21 cellular contexts compared by ENCODE assay signal in genomic region chr4:45944000-45944399, GRCh38.
A peak's percentile ranks its signal among the peaks of the same experiment; 100 is the strongest.
DNase-seq lines count a peak whose midpoint lies in the region; ATAC-seq and TF ChIP-seq lines count a peak whose summit lies in the region.
"Had no signal": no experiment of that assay in that cellular context is flagged by ENCODE, and none has a peak within 500 bp of the region (broad histone marks: within the 10 kb centered on the region; RNA-seq: fewer than 3 reads in every experiment).

No MANE protein-coding gene starts in this region.

- H3K9me3 ChIP-seq in mammary epithelial cell (replicated peaks; ENCODE audit: insufficient read depth, low read length) (no peaks in the 10 kb centered on the region), neural progenitor cell (ENCODE audit: low read depth) (no peaks in the 10 kb centered on the region), left ventricle myocardium inferior (replicated peaks) (no peaks in the 10 kb centered on the region)
- H3K9me3 ChIP-seq: adrenal gland had no signal

- no peaks in the 10 kb centered on the region for H3K27me3 Mint-ChIP-seq in MCF 10A (ENCODE audit: insufficient read depth, unreplicated experiment)
- H3K27me3 Mint-ChIP-seq in WTC11 (ENCODE audit: low read depth): no peaks in the 10 kb centered on the region
- no peaks in the 10 kb centered on the region for H3K27me3 Mint-ChIP-seq in neural progenitor cell (ENCODE audit: insufficient read depth, low read depth)

- H3K4me1 ChIP-seq in mammary epithelial cell (ENCODE audit: insufficient read depth, low read length) (no peaks in the 10 kb centered on the region), neural progenitor cell (no peaks in the 10 kb centered on the region), left ventricle myocardium inferior (no peaks in the 10 kb centered on the region)
- H3K4me1 ChIP-seq: adrenal gland had no signal

- H4K20me1 ChIP-seq in mammary epithelial cell (ENCODE audit: insufficient read depth, low read length) (no peaks in the 10 kb centered on the region), neural progenitor cell (ENCODE audit: low read depth) (no peaks in the 10 kb centered on the region)

- POLR2A ChIA-PET in MCF 10A (lab: Yijun Ruan, JAX) (no interaction called here), WTC11 (lab: Charles Lee) (no interaction called here)

- peak; percentile 61; the same call in 1 of the 2 replicates for ATAC-seq in WTC11
- ATAC-seq: activated CD4-positive, CD25-positive, alpha-beta regulatory T cell treated with anti-CD3 and anti-CD28 coated beads, Interleukin-2, amount 50 U/mL, for 24 hours; natural killer cell had no signal

- no peak overlapping the region for H3K27ac ChIP-seq in mammary epithelial cell (ENCODE audit: insufficient read depth, low read depth, low read length)
- no peak overlapping the region for H3K27ac ChIP-seq in neural progenitor cell
- no peak overlapping the region for H3K27ac ChIP-seq in left ventricle myocardium inferior (replicated peaks)
- H3K27ac ChIP-seq: adrenal gland had no signal

- CTCF ChIA-PET in mammary epithelial cell (lab: Charles Lee; ENCODE audit: low non-redundant PET): no interaction called here
- CTCF ChIA-PET in MCF 10A (lab: Yijun Ruan, JAX): interaction anchor here (0.6 kb wide), 2 partner anchors 325 to 1141 kb away, joined by 3 read pairs; no protein-coding TSS in a partner anchor
- CTCF ChIA-PET in WTC11 (lab: Charles Lee): interaction anchor here (1.1 to 1.5 kb wide), 2 partner anchors 330 to 704 kb away, joined by 4 to 8 read pairs; no protein-coding TSS in a partner anchor

- in situ Hi-C loops in mammary epithelial cell (cut with MboI; ENCODE audit: low sequenced_read_pairs in 2 of 2): no loop called here

- H3K4me3 ChIP-seq in mammary epithelial cell (replicated peaks in 1 of 3; ENCODE audit: insufficient read depth in 1 of 3, low read depth in 2 of 3, low read length in 3 of 3) (no peak overlapping the region), neural progenitor cell (no peak overlapping the region), left ventricle myocardium inferior (no peak overlapping the region)
- H3K4me3 ChIP-seq: adrenal gland, smooth muscle cell had no signal

- no peak overlapping the region for H3K4me3 Mint-ChIP-seq in MCF 10A (ENCODE audit: unreplicated experiment)
- H3K4me3 Mint-ChIP-seq in WTC11: no peak overlapping the region
- no peak overlapping the region for H3K4me3 Mint-ChIP-seq in neural progenitor cell
- H3K4me3 Mint-ChIP-seq: natural killer cell had no signal

- H2AFZ ChIP-seq in mammary epithelial cell (ENCODE audit: low read depth, low read length) (no peak overlapping the region), neural progenitor cell (replicated peaks) (no peak overlapping the region)

- BruUV-seq in mammary epithelial cell (replicated peaks; lab: Mats Ljungman, UMichigan): no TSS peak
- no TSS peak for BruUV-seq in MCF 10A (replicated peaks; lab: Mats Ljungman, UMichigan)

- no peaks in the 10 kb centered on the region for H3K79me2 ChIP-seq in mammary epithelial cell (ENCODE audit: insufficient read depth, low read length)
- H3K79me2 ChIP-seq in neural progenitor cell (ENCODE audit: low read depth): no peaks in the 10 kb centered on the region

- H3K27me3 ChIP-seq in mammary epithelial cell (ENCODE audit: insufficient read depth, low read length): no peaks in the 10 kb centered on the region
- no peaks in the 10 kb centered on the region for H3K27me3 ChIP-seq in neural progenitor cell
- H3K27me3 ChIP-seq in left ventricle myocardium inferior (ENCODE audit: low read depth): no peaks in the 10 kb centered on the region
- H3K27me3 ChIP-seq: adrenal gland had no signal

- H3K4me1 Mint-ChIP-seq in MCF 10A (ENCODE audit: insufficient read depth, unreplicated experiment): no peaks in the 10 kb centered on the region
- H3K4me1 Mint-ChIP-seq in WTC11: no peaks in the 10 kb centered on the region
- no peaks in the 10 kb centered on the region for H3K4me1 Mint-ChIP-seq in neural progenitor cell
- H3K4me1 Mint-ChIP-seq: natural killer cell had no signal

- TF ChIP-seq CTCF in mammary epithelial cell (conservative IDR thresholded peaks at IDR 0.05 in 1 of 2, IDR thresholded peaks at IDR 0.05 in 1 of 2; ENCODE audit: extremely low read depth in 1 of 2, insufficient read depth in 1 of 2, low read depth in 1 of 2, low read length in 2 of 2): peak in 1 of 2 donors; percentile 27
- no peak for TF ChIP-seq CTCF in MCF 10A (IDR thresholded peaks at IDR 0.05; ENCODE audit: unreplicated experiment)
- TF ChIP-seq CTCF in LNCAP (IDR thresholded peaks at IDR 0.05): peak; percentile 39; the same call in 1 of the 2 replicates
- TF ChIP-seq CTCF in WTC11 (IDR thresholded peaks at IDR 0.05): 0 out of 2 replicates have a peak, but pooled peaks have one; percentile 11
- no peak for TF ChIP-seq CTCF in neural progenitor cell (IDR thresholded peaks at IDR 0.05)
- no peak for TF ChIP-seq CTCF in left ventricle myocardium inferior (IDR thresholded peaks at IDR 0.05; ENCODE audit: borderline replicate concordance)

- H3K36me3 Mint-ChIP-seq in MCF 10A (ENCODE audit: insufficient read depth, unreplicated experiment) (no peaks in the 10 kb centered on the region), WTC11 (no peaks in the 10 kb centered on the region), neural progenitor cell (no peaks in the 10 kb centered on the region)

- no peaks in the 10 kb centered on the region for H3F3A ChIP-seq in neural progenitor cell (ENCODE audit: low read depth)

- dilution Hi-C loops in mammary epithelial cell (cut with HindIII; ENCODE audit: low sequenced_read_pairs): no loop called here

- H3K27ac Mint-ChIP-seq in MCF 10A (ENCODE audit: low read depth, unreplicated experiment): no peak overlapping the region
- H3K27ac Mint-ChIP-seq in WTC11: no peak overlapping the region
- no peak overlapping the region for H3K27ac Mint-ChIP-seq in neural progenitor cell
- H3K27ac Mint-ChIP-seq: natural killer cell had no signal

- 20% methylated on average over 1 of the region's 1 CpG for WGBS in mammary epithelial cell (ENCODE audit: low coverage, missing lambda C conversion rate)

- intact Hi-C loops in mammary epithelial cell (cut with micrococcal nuclease): no loop called here
- intact Hi-C loops in MCF 10A (cut with micrococcal nuclease): no loop called here
- intact Hi-C loops in left ventricle myocardium inferior (cut with micrococcal nuclease): no loop called here

- H3K36me3 ChIP-seq in mammary epithelial cell (ENCODE audit: insufficient read depth, low read length) (no peaks in the 10 kb centered on the region), neural progenitor cell (no peaks in the 10 kb centered on the region), left ventricle myocardium inferior (no peaks in the 10 kb centered on the region)
- H3K36me3 ChIP-seq: adrenal gland had no signal

- no peaks in the 10 kb centered on the region for H3K9me3 Mint-ChIP-seq in MCF 10A (ENCODE audit: unreplicated experiment)
- no peaks in the 10 kb centered on the region; the same call in 1 of the 2 replicates for H3K9me3 Mint-ChIP-seq in WTC11
- H3K9me3 Mint-ChIP-seq in neural progenitor cell: no peaks in the 10 kb centered on the region

- H3K9ac ChIP-seq in mammary epithelial cell (ENCODE audit: insufficient read depth, low read length) (no peak overlapping the region), neural progenitor cell (no peak overlapping the region)

- DNase-seq in mammary epithelial cell: peak; percentile 5
- DNase-seq in MCF 10A (ENCODE audit: unreplicated experiment): no peak
- no peak for DNase-seq in WTC11 (ENCODE audit: low spot score)
- no peak for DNase-seq in GF-D8 (lab: John Stamatoyannopoulos, UW)
- DNase-seq in neural progenitor cell (ENCODE audit: low spot score): no peak
- no peak for DNase-seq in dermis blood vessel endothelial cell
- DNase-seq in left ventricle myocardium inferior: no peak
- DNase-seq: adrenal gland; central memory CD4-positive, alpha-beta T cell; COR-L47; effector memory CD4-positive, alpha-beta T cell; hypothalamus; KBM-7; mesendoderm; natural killer cell; NCI-H1930; NCI-H526 treated with DMSO at 0.1 percent for 48 hours; Right ventricle myocardium superior had no signal

- H3K4me2 ChIP-seq in mammary epithelial cell (ENCODE audit: insufficient read depth, low read depth, low read length) (no peak overlapping the region), neural progenitor cell (no peak overlapping the region)
- H3K4me2 ChIP-seq: smooth muscle cell had no signal

TF ChIP-seq in WTC11, 78 proteins besides CTCF, POLR2A, EP300 and RAD21:
- TF ChIP-seq, protein P1, sequence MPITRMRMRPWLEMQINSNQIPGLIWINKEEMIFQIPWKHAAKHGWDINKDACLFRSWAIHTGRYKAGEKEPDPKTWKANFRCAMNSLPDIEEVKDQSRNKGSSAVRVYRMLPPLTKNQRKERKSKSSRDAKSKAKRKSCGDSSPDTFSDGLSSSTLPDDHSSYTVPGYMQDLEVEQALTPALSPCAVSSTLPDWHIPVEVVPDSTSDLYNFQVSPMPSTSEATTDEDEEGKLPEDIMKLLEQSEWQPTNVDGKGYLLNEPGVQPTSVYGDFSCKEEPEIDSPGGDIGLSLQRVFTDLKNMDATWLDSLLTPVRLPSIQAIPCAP (CRISPR knock-in tag; IDR thresholded peaks at IDR 0.05): no peak
- no peak for TF ChIP-seq TEAD4 (CRISPR knock-in tag; IDR thresholded peaks at IDR 0.05)

Comparison
In these comparisons a context has a peak if more than half of its experiments do, and no peak if none do; other contexts are left out.
1. CTCF ChIP-seq: peak in LNCAP (single experiment) and WTC11 (single experiment); none in MCF 10A (single experiment), neural progenitor cell (single experiment) and left ventricle myocardium inferior (single experiment).